13 cellular contexts compared by ENCODE assay signal in genomic region chr6:137001287-137001976, GRCh38. TPM values are rescaled to one million over a fixed set of nuclear protein-coding genes. Genes with fewer than 3 reads are reported as not detected.
DNase-seq lines count a peak whose midpoint lies in the region; ATAC-seq and TF ChIP-seq lines count a peak whose summit lies in the region.
"Had no signal": no experiment of that assay in that cellular context is flagged by ENCODE, and none has a peak within 500 bp of the region (broad histone marks: within the 10 kb centered on the region; RNA-seq: fewer than 3 reads in every experiment).

No MANE protein-coding gene starts in this region.

- H3K4ac ChIP-seq in neuronal stem cell (ENCODE audit: low read length) = no peak overlapping the region

- peak overlapping the region; percentile 69 for H2AFZ ChIP-seq in HCT116 (ENCODE audit: low read depth, low read length, poor library complexity, severe bottlenecking)
- H2AFZ ChIP-seq in neuronal stem cell (ENCODE audit: low read length) = peak overlapping the region; percentile 64

- peak overlapping the region; percentile 54 for H3K18ac ChIP-seq in neuronal stem cell (ENCODE audit: low read length)

- POLR2A ChIA-PET in HCT116 (lab: Charles Lee) = no interaction called here

- no peak overlapping the region for H4K91ac ChIP-seq in neuronal stem cell (ENCODE audit: low read depth, low read length, poor library complexity)

- H3K9me2 ChIP-seq in HCT116 (ENCODE audit: insufficient read depth) = no peaks in the 10 kb centered on the region

- TF ChIP-seq RAD21 in HCT116 (IDR thresholded peaks at IDR 0.05; ENCODE audit: low read depth) = no peak

- H2BK120ac ChIP-seq in neuronal stem cell (ENCODE audit: low read depth, low read length) = no peak overlapping the region

- H3K4me2 ChIP-seq in HCT116 (ENCODE audit: low read length) (peak overlapping the region; percentile 77), neuronal stem cell (ENCODE audit: insufficient read depth, low read length, poor library complexity, severe bottlenecking) (no peak overlapping the region)

- H3K9me3 ChIP-seq in HCT116 (ENCODE audit: control insufficient read depth in 1 of 2, insufficient read depth in 1 of 2, low read depth in 1 of 2, low read length in 2 of 2) = no peaks in the 10 kb centered on the region
- H3K9me3 ChIP-seq in neuronal stem cell (replicated peaks in 1 of 2; ENCODE audit: control insufficient read depth in 2 of 2, insufficient read depth in 1 of 2, low read depth in 1 of 2, low read length in 2 of 2) = no peaks in the 10 kb centered on the region
- H3K9me3 ChIP-seq: heart left ventricle, upper lobe of right lung had no signal

- H2BK5ac ChIP-seq in neuronal stem cell (ENCODE audit: low read length) = no peak overlapping the region

- no peak overlapping the region for H2BK15ac ChIP-seq in neuronal stem cell (ENCODE audit: low read length)

- H3K27ac ChIP-seq in HCT116 (ENCODE audit: low read depth, low read length) = no peak overlapping the region
- H3K27ac ChIP-seq in epithelial cell of prostate = peak overlapping the region; percentile 66
- H3K27ac ChIP-seq in neuronal stem cell (replicated peaks; ENCODE audit: low read length) = no peak overlapping the region
- H3K27ac ChIP-seq in brain microvascular endothelial cell = no peak overlapping the region
- H3K27ac ChIP-seq: heart left ventricle, upper lobe of right lung had no signal

- DNase-seq in HCT116 (ENCODE audit: low read depth, low spot score) (peak; percentile 74), NCI-H226 (peak; percentile 28), epithelial cell of prostate (ENCODE audit: low read depth, low spot score) (no peak), neuronal stem cell (ENCODE audit: low spot score) (no peak), brain microvascular endothelial cell (no peak)
- DNase-seq: activated naive CD4-positive, alpha-beta T cell treated with Interleukin-2 at 50 U/mL for 16 hours; heart left ventricle; NCI-H2171; upper lobe of right lung had no signal

- no peak overlapping the region for H3K23ac ChIP-seq in neuronal stem cell (ENCODE audit: low read depth, low read length, poor library complexity)

- TF ChIP-seq CTCF in HCT116 (IDR thresholded peaks at IDR 0.05 in 2 of 3, conservative IDR thresholded peaks at IDR 0.05 in 1 of 3; ENCODE audit: borderline replicate concordance in 1 of 3, insufficient read depth in 1 of 3, low read depth in 2 of 3, low read length in 2 of 3) = no peak
- no peak for TF ChIP-seq CTCF in brain microvascular endothelial cell (IDR thresholded peaks at IDR 0.05; ENCODE audit: low read depth, low read length, missing control alignments)

- no peak for TF ChIP-seq POLR2A in HCT116 (IDR thresholded peaks at IDR 0.05; ENCODE audit: borderline replicate concordance, extremely low read depth, insufficient read depth, insufficient read length)

- H3K79me1 ChIP-seq in neuronal stem cell (ENCODE audit: low read depth, low read length) = no peaks in the 10 kb centered on the region

- BruUV-seq in HCT116 (replicated peaks; lab: Mats Ljungman, UMichigan) = no TSS peak

- no peaks in the 10 kb centered on the region for H3K79me2 ChIP-seq in HCT116 (ENCODE audit: insufficient read depth, low read length)

- H2AK5ac ChIP-seq in neuronal stem cell (ENCODE audit: low read depth, low read length) = no peak overlapping the region

- no peak overlapping the region for H3K14ac ChIP-seq in neuronal stem cell (ENCODE audit: low read length)

- intact Hi-C loops in HCT116 (cut with micrococcal nuclease) = no loop called here

- CTCF ChIA-PET in HCT116 (lab: Charles Lee) = no interaction called here

- H3K4me1 ChIP-seq in HCT116 (ENCODE audit: control insufficient read depth in 1 of 2, insufficient read depth in 2 of 2, low read length in 2 of 2) (peaks cover 21 to 33% of the 10 kb centered on the region in 2 experiments), neuronal stem cell (ENCODE audit: control insufficient read depth in 2 of 2, insufficient read depth in 1 of 2, low read depth in 1 of 2, low read length in 2 of 2) (peaks cover 0 to 6% of the 10 kb centered on the region in 2 donors)
- H3K4me1 ChIP-seq: heart left ventricle, upper lobe of right lung had no signal

- WGBS in neuronal stem cell (ENCODE audit: extremely low coverage in 2 of 2, insufficient read length in 2 of 2, insufficient replicate concordance in 1 of 2), 2 donors = no CpG with 5 or more reads among the region's 17 CpGs

- peak; percentile 82 for ATAC-seq in HCT116
- ATAC-seq in HG03135 (IDR thresholded peaks at IDR 0.05; ENCODE audit: unreplicated experiment) = no peak
- no peak for ATAC-seq in HG03442 (IDR thresholded peaks at IDR 0.05; ENCODE audit: unreplicated experiment)
- ATAC-seq: GM12878, heart left ventricle, SK-N-SH treated with all-trans-retinoic acid at 6 μM for 48 hours, upper lobe of right lung had no signal

- no peak overlapping the region for H2BK12ac ChIP-seq in neuronal stem cell (ENCODE audit: low read length)

- no peaks in the 10 kb centered on the region for H4K20me1 ChIP-seq in HCT116 (ENCODE audit: insufficient read depth)

- H3K4me3 ChIP-seq in HCT116 (replicated peaks in 1 of 2; ENCODE audit: low read depth in 1 of 2, low read length in 2 of 2) (peak overlapping the region in 1 of 2 experiments; percentile 35; a peak in 2 of 4 replicates), neuronal stem cell (ENCODE audit: low read length in 2 of 2) (no peak overlapping the region), brain microvascular endothelial cell (ENCODE audit: low read depth, low read length) (no peak overlapping the region)
- H3K4me3 ChIP-seq: GM12878, heart left ventricle, upper lobe of right lung had no signal

- in situ Hi-C loops in brain microvascular endothelial cell (cut with HindIII; ENCODE audit: low pct_ligation_motif_present, low sequenced_read_pairs) = no loop called here

- RAD21 ChIA-PET in HCT116 (lab: Charles Lee; ENCODE audit: low non-redundant PET in 1 of 2, low total read pairs in 2 of 2, uncharacterized antibody in 2 of 2, unreplicated experiment in 2 of 2) = no interaction called here

- H3K36me3 ChIP-seq in HCT116 (ENCODE audit: control insufficient read depth in 1 of 2, insufficient read depth in 2 of 2, low read length in 2 of 2) = no peaks in the 10 kb centered on the region; a peak in 1 of 4 replicates
- H3K36me3 ChIP-seq in neuronal stem cell (replicated peaks in 1 of 2; ENCODE audit: control insufficient read depth in 2 of 2, insufficient read depth in 2 of 2, low read length in 2 of 2) = no peaks in the 10 kb centered on the region
- H3K36me3 ChIP-seq in brain microvascular endothelial cell (replicated peaks) = no peaks in the 10 kb centered on the region
- H3K36me3 ChIP-seq: heart left ventricle, upper lobe of right lung had no signal

- no peaks in the 10 kb centered on the region for H3K27me3 ChIP-seq in HCT116 (ENCODE audit: insufficient read depth, low read length)
- H3K27me3 ChIP-seq in neuronal stem cell (ENCODE audit: control insufficient read depth in 3 of 3, insufficient read depth in 3 of 3, low read depth in 1 of 3, low read length in 3 of 3) = peaks cover 0 to 12% (median 4%) of the 10 kb centered on the region in 3 experiments
- H3K27me3 ChIP-seq in brain microvascular endothelial cell (replicated peaks) = no peaks in the 10 kb centered on the region
- H3K27me3 ChIP-seq: upper lobe of right lung had no signal

- H4K8ac ChIP-seq in neuronal stem cell (ENCODE audit: low read depth, low read length) = no peak overlapping the region

- peak overlapping the region; percentile 0; the same call in 1 of the 2 replicates for H3K9ac ChIP-seq in HCT116 (ENCODE audit: low read length)
- H3K9ac ChIP-seq in neuronal stem cell (ENCODE audit: low read depth, low read length, poor library complexity) = no peak overlapping the region

TF ChIP-seq in HCT116, 20 proteins besides CTCF, POLR2A, EP300 and RAD21 (continues in another document):
- TF ChIP-seq YY1 (IDR thresholded peaks at IDR 0.05; ENCODE audit: extremely low read depth, insufficient replicate concordance, low read depth, low read length) = no peak
- no peak for TF ChIP-seq ZFX (IDR thresholded peaks at IDR 0.05)
- no peak for TF ChIP-seq EGR1 (IDR thresholded peaks at IDR 0.05; ENCODE audit: low read depth)
- no peak for TF ChIP-seq EZH2 (IDR thresholded peaks at IDR 0.05)
- peak; percentile 44; the same call in 1 of the 2 replicates for TF ChIP-seq ATF3 (IDR thresholded peaks at IDR 0.05)
- peak; percentile 55; the same call in 1 of the 2 replicates for TF ChIP-seq CEBPB (IDR thresholded peaks at IDR 0.05; ENCODE audit: low read depth)
- TF ChIP-seq POLR2AphosphoS5 (IDR thresholded peaks at IDR 0.05; ENCODE audit: low read depth, low read length) = peak; percentile 33; the same call in 1 of the 2 replicates
- no peak for TF ChIP-seq EZH2phosphoT487 (IDR thresholded peaks at IDR 0.05; ENCODE audit: borderline replicate concordance)
- TF ChIP-seq CBX3 (IDR thresholded peaks at IDR 0.05; ENCODE audit: low read depth) = peak; percentile 85
- TF ChIP-seq SRF (IDR thresholded peaks at IDR 0.05; ENCODE audit: low read depth) = peak; percentile 71
- no peak for TF ChIP-seq ZBTB33 (IDR thresholded peaks at IDR 0.05; ENCODE audit: extremely low read depth, insufficient replicate concordance, low read length)
- peak; percentile 96 for TF ChIP-seq JUND (IDR thresholded peaks at IDR 0.05)
- no peak for TF ChIP-seq ELF1 (IDR thresholded peaks at IDR 0.05; ENCODE audit: borderline replicate concordance, low read depth)

RNA-seq across cellular contexts. Expression of gene IL20RA, which starts 43.3 kb away (rescaled TPM):
- total RNA-seq in HCT116 (2021; ENCODE audit: unreplicated experiment) = 1.1 TPM
- polyA plus RNA-seq in HCT116 (2012) = 0.62 and 0.83 TPM in 2 replicates
- polyA plus RNA-seq in neuronal stem cell (2013, experiment 1 of 2) = not detected
- 0.01 TPM for polyA plus RNA-seq in neuronal stem cell (2013, experiment 2 of 2)

Comparison
In these comparisons a context has a peak if more than half of its experiments do, and no peak if none do; other contexts are left out.
1. DNase-seq: peak in HCT116 (single experiment) and NCI-H226 (single experiment); none in epithelial cell of prostate (single experiment), neuronal stem cell (single experiment) and brain microvascular endothelial cell (single experiment).